ENCODE assay signal across 8 cellular contexts in the genomic region with DNA sequence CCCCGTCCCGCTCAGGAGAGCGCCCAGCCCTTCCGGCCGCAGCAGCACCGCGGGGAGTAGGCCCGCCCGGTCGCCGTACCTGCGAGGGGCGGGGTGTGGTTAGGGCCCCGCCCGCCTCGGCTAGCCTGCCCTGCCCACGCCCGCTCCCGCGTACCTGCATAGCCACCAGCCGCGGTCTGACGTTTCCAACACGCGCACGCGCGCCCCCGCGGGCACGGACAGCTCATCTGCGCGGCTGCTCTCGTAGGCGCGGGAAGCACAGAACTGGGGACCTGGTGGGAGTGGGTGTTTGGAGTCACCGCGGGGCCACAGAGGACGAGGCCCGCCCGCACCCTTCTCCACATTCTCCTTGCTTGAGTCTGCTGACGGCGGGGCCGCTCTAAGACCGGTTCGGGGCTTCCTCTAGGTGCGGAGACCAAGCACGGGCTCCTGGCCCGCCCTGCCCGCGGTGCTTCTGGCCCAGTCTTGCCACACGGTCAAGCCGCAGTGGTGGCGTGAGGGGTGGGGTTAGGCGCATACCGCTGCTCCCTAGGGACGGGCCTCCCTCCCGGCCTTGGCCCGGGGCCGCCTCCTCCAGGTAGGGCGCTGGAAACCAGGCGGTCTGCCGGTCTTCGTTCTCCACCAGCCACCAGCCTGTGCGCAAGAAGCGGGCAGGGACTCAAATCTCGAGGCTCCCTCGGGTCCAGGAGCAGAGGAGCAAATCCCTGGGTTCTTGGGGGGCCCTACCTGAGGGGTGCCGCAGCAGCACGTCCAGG. TPM values are rescaled to one million over a fixed set of nuclear protein-coding genes. Genes with fewer than 3 reads are reported as not detected.
DNase-seq lines count a peak whose midpoint lies in the region; ATAC-seq, FAIRE-seq and TF ChIP-seq lines count a peak whose summit lies in the region.
"Had no signal": no experiment of that assay in that cellular context is flagged by ENCODE, and none has a peak within 500 bp of the region (broad histone marks: within the 10 kb centered on the region; RNA-seq: fewer than 3 reads in every experiment).

No MANE protein-coding gene starts in this region.

- no TSS peak for BruUV-seq in GM12878 (replicated peaks; lab: Mats Ljungman, UMichigan)

- H3K4me1 ChIP-seq in GM12878 (ENCODE audit: control insufficient read depth, insufficient read depth, low read length) (peaks cover 12% of the 10 kb centered on the region), neuronal stem cell (ENCODE audit: control insufficient read depth in 2 of 2, insufficient read depth in 1 of 2, low read depth in 1 of 2, low read length in 2 of 2) (peaks cover 10 to 24% of the 10 kb centered on the region in 2 donors), SJCRH30 (peaks cover 30% of the 10 kb centered on the region)

- peak overlapping the region; percentile 94 for H3K14ac ChIP-seq in neuronal stem cell (ENCODE audit: low read length)

- H2AFZ ChIP-seq in GM12878 (ENCODE audit: control insufficient read depth, low read depth, low read length), result no peak overlapping the region
- H2AFZ ChIP-seq in neuronal stem cell (ENCODE audit: low read length), result no peak overlapping the region

- H2BK15ac ChIP-seq in neuronal stem cell (ENCODE audit: low read length), result peak overlapping the region; percentile 85

- DNase-seq in LoVo (ENCODE audit: low spot score) (peak; percentile 48), GM12878 (ENCODE audit: low read depth, low spot score) (no peak), neuronal stem cell (ENCODE audit: low spot score) (no peak), SIG-M5 treated with dmso at 0.1 percent for 504 hours (lab: John Stamatoyannopoulos, UW; ENCODE audit: unreplicated experiment) (no peak), 8988T (no peak), SJCRH30 (no peak)
- DNase-seq: activated naive CD4-positive, alpha-beta T cell treated with anti-CD3 and anti-CD28 coated beads for 36 hours had no signal

- TF ChIP-seq RAD21 in GM12878 (IDR thresholded peaks at IDR 0.05; ENCODE audit: insufficient read depth, low read depth, low read length), result no peak

- H3K27me3 ChIP-seq in GM12878 (replicated peaks in 1 of 2; ENCODE audit: control insufficient read depth in 2 of 2, insufficient read depth in 2 of 2, low read length in 1 of 2) (0 out of 4 replicates have a peak, but pooled peaks cover 0 to 5% of the 10 kb centered on the region in 2 experiments), neuronal stem cell (ENCODE audit: control insufficient read depth in 3 of 3, insufficient read depth in 3 of 3, low read depth in 1 of 3, low read length in 3 of 3) (peaks cover 0 to 50% (median 18%) of the 10 kb centered on the region in 3 experiments), SJCRH30 (no peaks in the 10 kb centered on the region)

- peak overlapping the region; percentile 70 for H3K18ac ChIP-seq in neuronal stem cell (ENCODE audit: low read length)

- intact Hi-C loops in GM12878 (cut with micrococcal nuclease; ENCODE audit: unreplicated experiment), result no loop called here

- H3K9me3 ChIP-seq in GM12878 (replicated peaks; ENCODE audit: control insufficient read depth, insufficient read depth, low read length), result no peaks in the 10 kb centered on the region
- no peaks in the 10 kb centered on the region for H3K9me3 ChIP-seq in neuronal stem cell (replicated peaks in 1 of 2; ENCODE audit: control insufficient read depth in 2 of 2, insufficient read depth in 1 of 2, low read depth in 1 of 2, low read length in 2 of 2)
- no peaks in the 10 kb centered on the region for H3K9me3 ChIP-seq in SJCRH30 (replicated peaks)
- H3K9me3 ChIP-seq: gastroesophageal sphincter had no signal

- no peak overlapping the region for H3K4me3 ChIP-seq in GM12878
- H3K4me3 ChIP-seq in neuronal stem cell (ENCODE audit: low read length in 2 of 2), result peak overlapping the region in 1 of 2 donors; percentile 56
- no peak overlapping the region for H3K4me3 ChIP-seq in SJCRH30
- H3K4me3 ChIP-seq: gastroesophageal sphincter had no signal

- peak overlapping the region; percentile 94 for H2BK120ac ChIP-seq in neuronal stem cell (ENCODE audit: low read depth, low read length)

- H3K27ac ChIP-seq in GM12878 (ENCODE audit: control insufficient read depth, insufficient read depth) (no peak overlapping the region), neuronal stem cell (replicated peaks; ENCODE audit: low read length) (no peak overlapping the region), SJCRH30 (no peak overlapping the region)
- H3K27ac ChIP-seq: gastroesophageal sphincter had no signal

- no peak overlapping the region for H3K4ac ChIP-seq in neuronal stem cell (ENCODE audit: low read length)

- CTCF ChIA-PET in GM12878 (lab: Yijun Ruan, JAX), result no interaction called here

- H3K4me2 ChIP-seq in GM12878 (ENCODE audit: control insufficient read depth, insufficient read depth), result no peak overlapping the region
- peak overlapping the region; percentile 23 for H3K4me2 ChIP-seq in neuronal stem cell (ENCODE audit: insufficient read depth, low read length, poor library complexity, severe bottlenecking)

- peaks cover 0 to 34% of the 10 kb centered on the region in 2 experiments; a peak in 3 of 4 replicates for H3K36me3 ChIP-seq in GM12878 (ENCODE audit: control insufficient read depth in 2 of 2, insufficient read depth in 2 of 2, low read length in 1 of 2)
- H3K36me3 ChIP-seq in neuronal stem cell (replicated peaks in 1 of 2; ENCODE audit: control insufficient read depth in 2 of 2, insufficient read depth in 2 of 2, low read length in 2 of 2), result peaks cover 31 to 43% of the 10 kb centered on the region in 2 donors
- H3K36me3 ChIP-seq in SJCRH30, result peaks cover 37% of the 10 kb centered on the region

- RAD21 ChIA-PET in GM12878 (lab: Charles Lee; ENCODE audit: unreplicated experiment), result no interaction called here

- no peak overlapping the region for H4K8ac ChIP-seq in neuronal stem cell (ENCODE audit: low read depth, low read length)

- 38% methylated on average over 60 of the region's 70 CpGs for WGBS in GM12878 (ENCODE audit: insufficient coverage, insufficient replicate concordance, low lambda C conversion rate, missing lambda C conversion rate)
- WGBS in neuronal stem cell (ENCODE audit: extremely low coverage in 2 of 2, insufficient read length in 2 of 2, insufficient replicate concordance in 1 of 2), 2 donors, result no CpG with 5 or more reads among the region's 70 CpGs

- SMC1A ChIA-PET in GM12878 (lab: Charles Lee; ENCODE audit: uncharacterized antibody, unreplicated experiment), result no interaction called here

- peaks cover 10% of the 10 kb centered on the region for H3K79me1 ChIP-seq in neuronal stem cell (ENCODE audit: low read depth, low read length)

- H4K91ac ChIP-seq in neuronal stem cell (ENCODE audit: low read depth, low read length, poor library complexity), result no peak overlapping the region

- H2BK5ac ChIP-seq in neuronal stem cell (ENCODE audit: low read length), result peak overlapping the region; percentile 66

- no peak for TF ChIP-seq CTCF in GM12878 (IDR thresholded peaks at IDR 0.05 in 2 of 3, conservative IDR thresholded peaks at IDR 0.05 in 1 of 3; ENCODE audit: control insufficient read depth in 2 of 3, extremely low read depth in 1 of 3, insufficient read depth in 1 of 3, low read depth in 3 of 3, low read length in 3 of 3)

- no peak overlapping the region for H3K9ac ChIP-seq in GM12878 (ENCODE audit: control insufficient read depth, insufficient read depth, low read length)
- H3K9ac ChIP-seq in neuronal stem cell (ENCODE audit: low read depth, low read length, poor library complexity), result peak overlapping the region; percentile 60

- no peaks in the 10 kb centered on the region for H4K20me1 ChIP-seq in GM12878 (ENCODE audit: control insufficient read depth, insufficient read depth)

- H3K79me2 ChIP-seq in GM12878 (ENCODE audit: control insufficient read depth, insufficient read depth, low read length), result no peaks in the 10 kb centered on the region

- H3K23ac ChIP-seq in neuronal stem cell (ENCODE audit: low read depth, low read length, poor library complexity), result peak overlapping the region; percentile 99

- TF ChIP-seq POLR2A in GM12878 (IDR thresholded peaks at IDR 0.05; ENCODE audit: low read depth, low read length), result peak; percentile 39

- in situ Hi-C loops in GM12878 (cut with MboI), result no loop called here

- POLR2A ChIA-PET in GM12878 (lab: Charles Lee), result no interaction called here

- FAIRE-seq in GM12878 (lab: Jason Lieb, UNC), result no peak

- peak overlapping the region; percentile 16 for H2BK12ac ChIP-seq in neuronal stem cell (ENCODE audit: low read length)

- H2AK5ac ChIP-seq in neuronal stem cell (ENCODE audit: low read depth, low read length), result peak overlapping the region; percentile 75

- ATAC-seq in GM12878, result no peak
- ATAC-seq: gastroesophageal sphincter had no signal

- TF ChIP-seq EP300 in GM12878 (IDR thresholded peaks at IDR 0.05; ENCODE audit: borderline replicate concordance in 1 of 2, control insufficient read depth in 1 of 2, low read depth in 2 of 2, low read length in 2 of 2), result no peak

RNA-seq across cellular contexts. Expression of a gene that starts 1.8 kb away (rescaled TPM):
- total RNA-seq in GM12878 (2013; cell fraction: nucleolus; rRNA removed), result 1.9 and 2.8 TPM in 2 replicates
- 0.33 and 0.34 TPM in 2 replicates for total RNA-seq in GM12878 (2014; rRNA removed)
- total RNA-seq in GM12878 (2014; rRNA removed; fragmentation: Illumina TruSeq; extraction: Trizol), result not detected in 2 replicates
- total RNA-seq in GM12878 (2021), result 0.26 and 0.40 TPM in 2 replicates
- not detected for polyA plus RNA-seq in GM12878 (2011; ENCODE audit: low read depth)
- 0.14 and 0.26 TPM in 2 replicates for polyA plus RNA-seq in GM12878 (2011; rRNA removed)
- polyA plus RNA-seq in GM12878 (2011; cell fraction: cytosol; rRNA removed), result 0.91 and 1.1 TPM in 2 replicates
- 5.9 and 6.2 TPM in 2 replicates for polyA plus RNA-seq in GM12878 (2011; cell fraction: nucleus; rRNA removed)
- 0.17 TPM in 1 of 2 replicates, not detected in the other for polyA plus RNA-seq in GM12878 (2012)
- polyA plus RNA-seq in GM12878 (2014; fragmentation: Illumina TruSeq; extraction: Trizol), result 0.09 TPM in 1 of 2 replicates, not detected in the other
- not detected for polyA plus RNA-seq in GM12878 (2014; fragmentation: Nextera tagmentation; extraction: Ambion mirVana)
- polyA plus RNA-seq in GM12878 (2014; rRNA removed), result 0.46 and 0.76 TPM in 2 replicates
- polyA plus RNA-seq in GM12878 (2016; fragmentation: Nextera tagmentation; extraction: Ambion mirVana), result under 1 TPM in 1 of 2 experiments, not detected in 1; 0.14 TPM
- 0.67 TPM in 1 of 2 replicates, not detected in the other for polyA minus RNA-seq in GM12878 (2011; rRNA and poly(A)+ RNA removed)
- polyA minus RNA-seq in GM12878 (2011; cell fraction: cytosol; rRNA and poly(A)+ RNA removed), result not detected in 2 replicates
- 0.77 and 1.5 TPM in 2 replicates for polyA minus RNA-seq in GM12878 (2011; cell fraction: nucleus; rRNA and poly(A)+ RNA removed)
- polyA plus RNA-seq in neuronal stem cell (2013, experiment 1 of 2), result 0.14 TPM
- 0.08 TPM for polyA plus RNA-seq in neuronal stem cell (2013, experiment 2 of 2)
- total RNA-seq in SJCRH30 (2014; rRNA removed; shearing (Covaris generic)), result 0.43 TPM in 1 of 2 replicates, not detected in the other
- total RNA-seq: activated naive CD4-positive, alpha-beta T cell treated with anti-CD3 and anti-CD28 coated beads for 36 hours had no signal

RNA-seq across cellular contexts. Expression of a gene that starts 4.5 kb away (rescaled TPM):
- total RNA-seq in GM12878 (2013; cell fraction: nucleolus; rRNA removed), result 8.2 and 9.5 TPM in 2 replicates
- total RNA-seq in GM12878 (2014; rRNA removed), result 36.6 and 38.2 TPM in 2 replicates
- total RNA-seq in GM12878 (2014; rRNA removed; fragmentation: Illumina TruSeq; extraction: Trizol), result 19.8 and 20.7 TPM in 2 replicates
- total RNA-seq in GM12878 (2021), result 46.2 and 46.7 TPM in 2 replicates
- polyA plus RNA-seq in GM12878 (2011; ENCODE audit: low read depth), result 7.5 TPM
- polyA plus RNA-seq in GM12878 (2011; rRNA removed), result 13.7 and 24.3 TPM in 2 replicates
- 19.6 and 29.9 TPM in 2 replicates for polyA plus RNA-seq in GM12878 (2011; cell fraction: cytosol; rRNA removed)
- polyA plus RNA-seq in GM12878 (2011; cell fraction: nucleus; rRNA removed), result 22.6 and 24.0 TPM in 2 replicates
- 37.0 and 38.1 TPM in 2 replicates for polyA plus RNA-seq in GM12878 (2012)
- polyA plus RNA-seq in GM12878 (2014; fragmentation: Illumina TruSeq; extraction: Trizol), result 4.8 and 19.7 TPM in 2 replicates
- polyA plus RNA-seq in GM12878 (2014; fragmentation: Nextera tagmentation; extraction: Ambion mirVana), result 1 to 10 TPM; 2.4 to 9.2 TPM
- 46.4 and 62.0 TPM in 2 replicates for polyA plus RNA-seq in GM12878 (2014; rRNA removed)
- polyA plus RNA-seq in GM12878 (2016; fragmentation: Nextera tagmentation; extraction: Ambion mirVana), result 10 to 100 TPM; 55.8 to 57.7 TPM
- polyA minus RNA-seq in GM12878 (2011; rRNA and poly(A)+ RNA removed), result 6.9 and 9.4 TPM in 2 replicates
- polyA minus RNA-seq in GM12878 (2011; cell fraction: cytosol; rRNA and poly(A)+ RNA removed), result 13.5 and 13.9 TPM in 2 replicates
- 11.5 and 12.6 TPM in 2 replicates for polyA minus RNA-seq in GM12878 (2011; cell fraction: nucleus; rRNA and poly(A)+ RNA removed)
- 32.3 TPM for polyA plus RNA-seq in neuronal stem cell (2013, experiment 1 of 2)
- 33.5 TPM for polyA plus RNA-seq in neuronal stem cell (2013, experiment 2 of 2)
- total RNA-seq in SJCRH30 (2014; rRNA removed; shearing (Covaris generic)), result 20.6 and 32.2 TPM in 2 replicates

RNA-seq across cellular contexts. Expression of a gene that starts 7.6 kb away (rescaled TPM):
- total RNA-seq in GM12878 (2013; cell fraction: nucleolus; rRNA removed), result 28.0 and 31.8 TPM in 2 replicates
- total RNA-seq in GM12878 (2014; rRNA removed) (53.0 and 71.4 TPM in 2 replicates), GM12878 (2014; rRNA removed; fragmentation: Illumina TruSeq; extraction: Trizol) (8.2 and 9.6 TPM in 2 replicates), GM12878 (2021) (64.8 and 66.8 TPM in 2 replicates)
- polyA plus RNA-seq in GM12878 (2011; ENCODE audit: low read depth), result 9.8 TPM
- polyA plus RNA-seq in GM12878 (2011; rRNA removed) (4.6 and 20.9 TPM in 2 replicates), GM12878 (2014; fragmentation: Illumina TruSeq; extraction: Trizol) (5.6 and 21.7 TPM in 2 replicates), GM12878 (2014; fragmentation: Nextera tagmentation; extraction: Ambion mirVana) (1 to 10 TPM; 1.2 to 8.1 TPM), GM12878 (2014; rRNA removed) (46.8 and 65.1 TPM in 2 replicates), GM12878 (2016; fragmentation: Nextera tagmentation; extraction: Ambion mirVana) (100 to 1,000 TPM in 1 of 2 experiments, 10 to 100 TPM in 1; 89.6 to 101 TPM)
- polyA plus RNA-seq in GM12878 (2011; cell fraction: cytosol; rRNA removed), result 39.7 and 48.7 TPM in 2 replicates
- 111 and 145 TPM in 2 replicates for polyA plus RNA-seq in GM12878 (2011; cell fraction: nucleus; rRNA removed)
- polyA plus RNA-seq in GM12878 (2012), result 20.6 and 30.3 TPM in 2 replicates
- 34.5 and 66.7 TPM in 2 replicates for polyA minus RNA-seq in GM12878 (2011; rRNA and poly(A)+ RNA removed)
- 26.2 and 31.5 TPM in 2 replicates for polyA minus RNA-seq in GM12878 (2011; cell fraction: cytosol; rRNA and poly(A)+ RNA removed)
- polyA minus RNA-seq in GM12878 (2011; cell fraction: nucleus; rRNA and poly(A)+ RNA removed), result 26.6 and 42.8 TPM in 2 replicates
- 20.3 TPM for polyA plus RNA-seq in neuronal stem cell (2013, experiment 1 of 2)
- polyA plus RNA-seq in neuronal stem cell (2013, experiment 2 of 2), result 19.7 TPM
- 30.6 and 31.8 TPM in 2 replicates for total RNA-seq in SJCRH30 (2014; rRNA removed; shearing (Covaris generic))

RNA-seq across cellular contexts. Expression of a gene that starts 10.3 kb away (rescaled TPM):
- total RNA-seq in GM12878 (2013; cell fraction: nucleolus; rRNA removed), result 4.2 and 4.8 TPM in 2 replicates
- total RNA-seq in GM12878 (2014; rRNA removed) (14.8 and 18.1 TPM in 2 replicates), GM12878 (2014; rRNA removed; fragmentation: Illumina TruSeq; extraction: Trizol) (5.9 and 6.0 TPM in 2 replicates), GM12878 (2021) (14.1 and 16.4 TPM in 2 replicates)
- polyA plus RNA-seq in GM12878 (2011; ENCODE audit: low read depth), result 5.6 TPM
- polyA plus RNA-seq in GM12878 (2011; rRNA removed) (7.4 and 10.5 TPM in 2 replicates), GM12878 (2014; fragmentation: Illumina TruSeq; extraction: Trizol) (3.4 and 7.2 TPM in 2 replicates), GM12878 (2014; fragmentation: Nextera tagmentation; extraction: Ambion mirVana) (1 to 10 TPM; 1.2 to 2.0 TPM), GM12878 (2014; rRNA removed) (13.8 and 13.9 TPM in 2 replicates), GM12878 (2016; fragmentation: Nextera tagmentation; extraction: Ambion mirVana) (1 to 10 TPM; 3.5 to 5.6 TPM)
- 12.2 and 16.5 TPM in 2 replicates for polyA plus RNA-seq in GM12878 (2011; cell fraction: cytosol; rRNA removed)
- polyA plus RNA-seq in GM12878 (2011; cell fraction: nucleus; rRNA removed), result 33.9 and 40.8 TPM in 2 replicates
- 11.9 and 13.4 TPM in 2 replicates for polyA plus RNA-seq in GM12878 (2012)
- 6.7 and 10.8 TPM in 2 replicates for polyA minus RNA-seq in GM12878 (2011; rRNA and poly(A)+ RNA removed)
- polyA minus RNA-seq in GM12878 (2011; cell fraction: cytosol; rRNA and poly(A)+ RNA removed), result 4.5 and 4.8 TPM in 2 replicates
- polyA minus RNA-seq in GM12878 (2011; cell fraction: nucleus; rRNA and poly(A)+ RNA removed), result 5.8 and 8.3 TPM in 2 replicates
- 17.3 TPM for polyA plus RNA-seq in neuronal stem cell (2013, experiment 1 of 2)
- 17.9 TPM for polyA plus RNA-seq in neuronal stem cell (2013, experiment 2 of 2)
- total RNA-seq in SJCRH30 (2014; rRNA removed; shearing (Covaris generic)), result 0.73 and 0.81 TPM in 2 replicates

RNA-seq across cellular contexts. Expression of a gene that starts 12.8 kb away (rescaled TPM):
- total RNA-seq in GM12878 (2013; cell fraction: nucleolus; rRNA removed), result not detected in 2 replicates
- total RNA-seq in GM12878 (2014; rRNA removed) (0.16 and 0.17 TPM in 2 replicates), GM12878 (2014; rRNA removed; fragmentation: Illumina TruSeq; extraction: Trizol) (not detected in 2 replicates), GM12878 (2021) (0.32 and 0.56 TPM in 2 replicates)
- not detected for polyA plus RNA-seq in GM12878 (2011; ENCODE audit: low read depth)
- polyA plus RNA-seq in GM12878 (2011; rRNA removed) (not detected in 2 replicates), GM12878 (2014; fragmentation: Illumina TruSeq; extraction: Trizol) (not detected in 2 replicates), GM12878 (2014; fragmentation: Nextera tagmentation; extraction: Ambion mirVana) (not detected), GM12878 (2014; rRNA removed) (not detected in 2 replicates), GM12878 (2016; fragmentation: Nextera tagmentation; extraction: Ambion mirVana) (not detected)
- polyA plus RNA-seq in GM12878 (2011; cell fraction: cytosol; rRNA removed), result 0.17 TPM in 1 of 2 replicates, not detected in the other
- 0.21 and 0.39 TPM in 2 replicates for polyA plus RNA-seq in GM12878 (2011; cell fraction: nucleus; rRNA removed)
- 0.52 TPM in 1 of 2 replicates, not detected in the other for polyA plus RNA-seq in GM12878 (2012)
- polyA minus RNA-seq in GM12878 (2011; rRNA and poly(A)+ RNA removed), result not detected in 2 replicates
- not detected in 2 replicates for polyA minus RNA-seq in GM12878 (2011; cell fraction: cytosol; rRNA and poly(A)+ RNA removed)
- polyA minus RNA-seq in GM12878 (2011; cell fraction: nucleus; rRNA and poly(A)+ RNA removed), result 0.57 TPM in 1 of 2 replicates, not detected in the other
- not detected for polyA plus RNA-seq in neuronal stem cell (2013, experiment 1 of 2)
- not detected for polyA plus RNA-seq in neuronal stem cell (2013, experiment 2 of 2)
- not detected in 2 replicates for total RNA-seq in SJCRH30 (2014; rRNA removed; shearing (Covaris generic))
- total RNA-seq: activated naive CD4-positive, alpha-beta T cell treated with anti-CD3 and anti-CD28 coated beads for 36 hours; gastroesophageal sphincter had no signal
